Comparison of ENCODE assay signal across 29 cellular contexts in the genomic region with DNA sequence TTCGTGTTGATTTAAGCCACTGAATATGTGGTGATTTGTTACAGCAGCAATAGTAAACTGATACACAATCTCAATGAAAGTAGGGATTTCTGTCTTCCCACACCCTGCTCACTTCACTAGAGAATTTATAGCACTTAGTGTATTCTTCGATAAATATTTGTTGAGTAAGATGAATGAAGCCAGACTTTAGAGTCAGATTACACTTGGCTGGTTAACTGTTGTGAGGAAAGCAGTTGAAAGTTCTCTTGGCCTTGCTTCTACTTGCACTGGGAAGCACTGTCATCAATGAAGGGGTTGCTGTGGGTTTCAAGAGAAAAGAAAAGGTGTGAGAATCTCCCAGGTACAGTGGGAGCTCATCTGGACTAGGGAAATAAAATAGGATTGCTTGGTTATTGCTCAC.
"Had no signal": no experiment of that assay in that cellular context is flagged by ENCODE, and none has a peak within 500 bp of the region (broad histone marks: within the 10 kb centered on the region; RNA-seq: fewer than 3 reads in every experiment).

No MANE protein-coding gene starts in this region.

- DNase-seq: dorsolateral prefrontal cortex; effector CD4-positive, alpha-beta T cell; foreskin melanocyte; glutamatergic neuron; heart right ventricle; hippocampal formation; left cardiac atrium; left lung; mesendoderm; midbrain; naive thymus-derived CD4-positive, alpha-beta T cell; posterior cingulate gyrus; psoas muscle; right cardiac atrium; spleen; stimulated activated CD4-positive, alpha-beta T cell treated with anti-CD3 and anti-CD28 coated beads, Interleukin-4, amount 100 ng/mL, for 4 hours; stimulated activated naive CD8-positive, alpha-beta T cell treated with anti-CD3 and anti-CD28 coated beads, Interleukin-15, Interleukin-2, amounts not matched to agents 100 U/mL and 50 U/mL, for 24 hours; substantia nigra; testis; upper lobe of right lung; uterus had no signal

- H3K27ac Mint-ChIP-seq: naive thymus-derived CD4-positive, alpha-beta T cell; nephron; neural progenitor cell; stimulated activated memory B cell treated with anti-CD40 and anti-IgM and Interleukin-4, amounts not matched to agents 10 μg/mL and 1 μg/mL and 100 μg/mL, for 72 hours had no signal

- H3K4me3 ChIP-seq: dorsolateral prefrontal cortex, heart right ventricle, left lung, neural progenitor cell, psoas muscle, skin epidermis, spleen, testis, tibial nerve, upper lobe of right lung, uterus had no signal

- H3K4me1 Mint-ChIP-seq: nephron, neural progenitor cell had no signal

- H3K36me3 ChIP-seq: heart right ventricle, left lung, spleen, tibial nerve, upper lobe of right lung, uterus had no signal

- FAIRE-seq: colon, islet of Langerhans had no signal

- H3K4me1 ChIP-seq: left lung, neural progenitor cell, psoas muscle, spleen, testis, tibial nerve, upper lobe of right lung, uterus had no signal

- H3K27me3 Mint-ChIP-seq: naive thymus-derived CD4-positive, alpha-beta T cell; stimulated activated memory B cell treated with anti-CD40 and anti-IgM and Interleukin-4, amounts not matched to agents 10 μg/mL and 1 μg/mL and 100 μg/mL, for 72 hours had no signal

- H3K4me3 Mint-ChIP-seq: naive thymus-derived CD4-positive, alpha-beta T cell; nephron; neural progenitor cell; stimulated activated memory B cell treated with anti-CD40 and anti-IgM and Interleukin-4, amounts not matched to agents 10 μg/mL and 1 μg/mL and 100 μg/mL, for 72 hours had no signal

- H3K4me2 ChIP-seq: neural progenitor cell had no signal

- ATAC-seq: esophagus mucosa; heart right ventricle; left cardiac atrium; left lung; naive thymus-derived CD4-positive, alpha-beta T cell; psoas muscle; right cardiac atrium; stimulated activated memory B cell treated with anti-CD40 and anti-IgM and Interleukin-4, amounts not matched to agents 10 μg/mL and 1 μg/mL and 100 μg/mL, for 72 hours; stimulated activated naive CD8-positive, alpha-beta T cell treated with anti-CD3 and anti-CD28 coated beads, Interleukin-15, Interleukin-2, amounts not matched to agents 100 U/mL and 50 U/mL, for 24 hours; upper lobe of right lung had no signal

- H3K27ac ChIP-seq: dorsolateral prefrontal cortex, heart right ventricle, left lung, neural progenitor cell, psoas muscle, spleen, testis, tibial nerve, upper lobe of right lung, uterus had no signal

- H3K36me3 Mint-ChIP-seq: neural progenitor cell; stimulated activated memory B cell treated with anti-CD40 and anti-IgM and Interleukin-4, amounts not matched to agents 10 μg/mL and 1 μg/mL and 100 μg/mL, for 72 hours had no signal

- H3K9me3 ChIP-seq: psoas muscle, testis, upper lobe of right lung had no signal

- H2AFZ ChIP-seq: neural progenitor cell had no signal

- H3K27me3 ChIP-seq: heart right ventricle, left lung, neural progenitor cell, spleen, testis, tibial nerve, upper lobe of right lung, uterus had no signal

- H3K9ac ChIP-seq: neural progenitor cell had no signal
